ENCODE assay signal across 20 cellular contexts in genomic region chr11:123163621-123164020, GRCh38. TPM values are rescaled to one million over a fixed set of nuclear protein-coding genes. Genes with fewer than 3 reads are reported as not detected.
A peak's percentile ranks its signal among the peaks of the same experiment; 100 is the strongest.
DNase-seq lines count a peak whose midpoint lies in the region; ATAC-seq, FAIRE-seq and TF ChIP-seq lines count a peak whose summit lies in the region.
"Had no signal": no experiment of that assay in that cellular context is flagged by ENCODE, and none has a peak within 500 bp of the region (broad histone marks: within the 10 kb centered on the region; RNA-seq: fewer than 3 reads in every experiment).

No MANE protein-coding gene starts in this region.

- H3K4ac ChIP-seq in IMR-90 (ENCODE audit: low read depth, low read length) (peak overlapping the region; percentile 57; the same call in 1 of the 2 replicates), mesendoderm (ENCODE audit: low read depth, low read length) (no peak overlapping the region)

- CTCF ChIA-PET in Caco-2 (lab: Charles Lee) (interaction anchor here (0.6 to 5.1 kb wide), 5 partner anchors 24 to 98 kb away, joined by 3 to 79 read pairs (median 3); no protein-coding TSS in a partner anchor), IMR-90 (lab: Yijun Ruan, JAX) (interaction anchor here (0.6 to 2.5 kb wide), 4 partner anchors 23 to 89 kb away, joined by 3 to 7 read pairs (median 3); no protein-coding TSS in a partner anchor), K562 (lab: Yijun Ruan, JAX; ENCODE audit: low intra/inter-chr PET ratio) (no interaction called here)

- intact Hi-C loops in Caco-2 (cut with micrococcal nuclease; ENCODE audit: unreplicated experiment) = no loop called here
- intact Hi-C loops in IMR-90 (cut with micrococcal nuclease) = no loop called here
- intact Hi-C loops in K562 (cut with micrococcal nuclease) = no loop called here
- intact Hi-C loops in left ventricle myocardium superior (cut with micrococcal nuclease) = no loop called here

- H2AFZ ChIP-seq in IMR-90 (replicated peaks; ENCODE audit: low read length, poor library complexity) (no peak overlapping the region), K562 (ENCODE audit: low read depth, low read length) (no peak overlapping the region)

- peak overlapping the region; percentile 27; the same call in 1 of the 2 replicates for H4K91ac ChIP-seq in IMR-90 (ENCODE audit: insufficient read depth, low read depth, low read length)

- H3K79me1 ChIP-seq in IMR-90 (ENCODE audit: low read depth in 1 of 2, low read length in 2 of 2) = peaks cover 38 to 84% of the 10 kb centered on the region in 2 experiments
- peaks cover 13% of the 10 kb centered on the region for H3K79me1 ChIP-seq in mesendoderm (ENCODE audit: low read length)

- H4K5ac ChIP-seq in IMR-90 (ENCODE audit: low read depth, low read length) = 0 out of 2 replicates have a peak overlapping the region, but pooled peaks have one; percentile 15
- no peak overlapping the region for H4K5ac ChIP-seq in mesendoderm (ENCODE audit: low read length)

- TF ChIP-seq RAD21 in IMR-90 (IDR thresholded peaks at IDR 0.05; ENCODE audit: low read length) (0 out of 2 replicates have a peak, but pooled peaks have one; percentile 5), K562 (CRISPR knock-in tag; conservative IDR thresholded peaks at IDR 0.05 in 1 of 2, IDR thresholded peaks at IDR 0.05 in 1 of 2) (no peak)

- ATAC-seq in IMR-90 (ENCODE audit: low read depth) (no peak), K562 (peak; percentile 62; the same call in 2 of the 3 replicates), left ventricle myocardium superior (no peak), GM19455 (IDR thresholded peaks at IDR 0.05; ENCODE audit: unreplicated experiment) (no peak), GM18873 (IDR thresholded peaks at IDR 0.05; ENCODE audit: low FRiP score, unreplicated experiment) (no peak)
- ATAC-seq: heart right ventricle; stimulated activated naive CD8-positive, alpha-beta T cell treated with anti-CD3 and anti-CD28 coated beads, Interleukin-15, Interleukin-2, amounts not matched to agents 100 U/mL and 50 U/mL, for 24 hours had no signal

- H3K4me1 ChIP-seq in Caco-2 (no peaks in the 10 kb centered on the region), IMR-90 (ENCODE audit: control insufficient read depth, insufficient read depth, low read length) (peaks cover 37% of the 10 kb centered on the region), K562 (replicated peaks in 1 of 2; ENCODE audit: control insufficient read depth in 2 of 2, insufficient read depth in 2 of 2, low read length in 2 of 2) (no peaks in the 10 kb centered on the region), mesendoderm (ENCODE audit: control insufficient read depth, low read depth, low read length) (peaks cover 10% of the 10 kb centered on the region)

- dilution Hi-C loops in IMR-90 (cut with HindIII; ENCODE audit: low sequenced_read_pairs, unreplicated experiment) = no loop called here

- H3K79me2 ChIP-seq in K562 (ENCODE audit: control insufficient read depth, insufficient read depth, low read length) = no peaks in the 10 kb centered on the region
- H3K79me2 ChIP-seq in mesendoderm (ENCODE audit: control insufficient read depth, insufficient read depth, low read length) = no peaks in the 10 kb centered on the region

- H3K9me3 Mint-ChIP-seq in Caco-2 (ENCODE audit: unreplicated experiment) = no peaks in the 10 kb centered on the region
- H3K9me3 Mint-ChIP-seq: activated naive CD4-positive, alpha-beta T cell treated with anti-CD3 and anti-CD28 coated beads for 36 hours had no signal

- H3K4me3 ChIP-seq in Caco-2 (ENCODE audit: low read depth, low read length) = no peak overlapping the region
- H3K4me3 ChIP-seq in IMR-90 (ENCODE audit: insufficient read depth, low read depth, low read length) = no peak overlapping the region
- H3K4me3 ChIP-seq in K562 = no peak overlapping the region
- H3K4me3 ChIP-seq in mesendoderm (ENCODE audit: low read length) = no peak overlapping the region
- H3K4me3 ChIP-seq: esophagus squamous epithelium, heart right ventricle, sigmoid colon, upper lobe of left lung had no signal

- H3K27me3 ChIP-seq in Caco-2 (replicated peaks; ENCODE audit: control insufficient read depth, insufficient read depth, low read length) (no peaks in the 10 kb centered on the region), IMR-90 (ENCODE audit: control insufficient read depth, insufficient read depth, low read length) (no peaks in the 10 kb centered on the region), K562 (ENCODE audit: control insufficient read depth in 2 of 2, insufficient read depth in 2 of 2, low read length in 2 of 2) (peaks cover 7 to 25% of the 10 kb centered on the region in 2 experiments; a peak in 3 of 5 replicates), mesendoderm (ENCODE audit: insufficient read depth, low read length, poor library complexity) (no peaks in the 10 kb centered on the region)
- H3K27me3 ChIP-seq: esophagus squamous epithelium, sigmoid colon, upper lobe of left lung had no signal

- H3K4me2 ChIP-seq in IMR-90 (ENCODE audit: low read depth, low read length) (no peak overlapping the region), K562 (ENCODE audit: insufficient read depth, low read length) (no peak overlapping the region), mesendoderm (ENCODE audit: low read length) (no peak overlapping the region)

- H3K9ac ChIP-seq in IMR-90 (ENCODE audit: low read depth, low read length) (no peak overlapping the region), K562 (ENCODE audit: insufficient read depth in 1 of 2, low read depth in 2 of 2, low read length in 2 of 2) (no peak overlapping the region), mesendoderm (ENCODE audit: low read length) (peak overlapping the region; percentile 24)

- no peak for TF ChIP-seq EP300 in K562 (IDR thresholded peaks at IDR 0.05; ENCODE audit: low read length)

- H3K9me1 ChIP-seq in IMR-90 (ENCODE audit: insufficient read depth, low read length) (peaks cover 44% of the 10 kb centered on the region), K562 (ENCODE audit: control insufficient read depth, insufficient read depth, low read length) (peaks cover 5% of the 10 kb centered on the region)

- in situ Hi-C loops in IMR-90 (cut with MboI; ENCODE audit: low sequenced_read_pairs) (no loop called here), K562 (cut with MboI) (no loop called here)

- H3K56ac ChIP-seq in IMR-90 (ENCODE audit: extremely low read depth, insufficient read depth, low read length) = no peak overlapping the region
- H3K56ac ChIP-seq in mesendoderm (ENCODE audit: low read length) = peak overlapping the region; percentile 57

- H3K4me1 Mint-ChIP-seq in Caco-2 (ENCODE audit: low read depth, unreplicated experiment) = peaks cover 10% of the 10 kb centered on the region

- DNase-seq in Caco-2 (no peak), IMR-90 (no peak), K562 (ENCODE audit: extremely low read depth in 1 of 4, low spot score in 3 of 4) (peak in 1 of 4 experiments; percentile 4), mesendoderm (no peak), left ventricle myocardium superior (no peak), hippocampal formation (lab: John Stamatoyannopoulos, UW) (no peak)
- DNase-seq: activated CD4-positive, alpha-beta T cell treated with anti-CD3 and anti-CD28 coated beads, Interleukin-2, amount 50 U/mL, for 48 hours; activated naive CD4-positive, alpha-beta T cell treated with anti-CD3 and anti-CD28 coated beads for 36 hours; activated T-cell treated with anti-CD3 and anti-CD28 coated beads, Interleukin-2, amount 50 U/mL, for 1 hour; esophagus squamous epithelium; heart right ventricle; mammary epithelial cell; NCI-H1436 treated with DMSO at 0.1 percent for 48 hours; sigmoid colon; stimulated activated naive CD8-positive, alpha-beta T cell treated with anti-CD3 and anti-CD28 coated beads, Interleukin-15, Interleukin-2, amounts not matched to agents 100 U/mL and 50 U/mL, for 24 hours; upper lobe of left lung had no signal

- H3K4me3 Mint-ChIP-seq in Caco-2 (ENCODE audit: unreplicated experiment) = no peak overlapping the region
- H3K4me3 Mint-ChIP-seq: activated naive CD4-positive, alpha-beta T cell treated with anti-CD3 and anti-CD28 coated beads for 36 hours had no signal

- TF ChIP-seq CTCF in Caco-2 (IDR thresholded peaks at IDR 0.05; ENCODE audit: insufficient read depth in 1 of 2, low read depth in 1 of 2, low read length in 1 of 2, severe bottlenecking in 1 of 2, unreplicated experiment in 1 of 2) = peak; percentile 34 to 67
- TF ChIP-seq CTCF in IMR-90 (conservative IDR thresholded peaks at IDR 0.05; ENCODE audit: low read depth, low read length) = no peak
- TF ChIP-seq CTCF in K562 (IDR thresholded peaks at IDR 0.05 in 2 of 3, conservative IDR thresholded peaks at IDR 0.05 in 1 of 3; ENCODE audit: insufficient read depth in 2 of 3, low read depth in 1 of 3, low read length in 3 of 3) = peak; percentile 22 to 32 (median 32); a peak in 3 of 6 replicates

- H3K36me3 ChIP-seq in Caco-2 (ENCODE audit: control insufficient read depth, insufficient read depth, low read length) = no peaks in the 10 kb centered on the region
- peaks cover 34% of the 10 kb centered on the region for H3K36me3 ChIP-seq in IMR-90 (ENCODE audit: control insufficient read depth, insufficient read depth, low read length)
- H3K36me3 ChIP-seq in K562 (ENCODE audit: control insufficient read depth, insufficient read depth, low read length) = no peaks in the 10 kb centered on the region
- no peaks in the 10 kb centered on the region for H3K36me3 ChIP-seq in mesendoderm (ENCODE audit: control insufficient read depth, insufficient read depth, low read length)
- H3K36me3 ChIP-seq: esophagus squamous epithelium, heart right ventricle, sigmoid colon, upper lobe of left lung had no signal

- H3K27ac ChIP-seq in IMR-90 (ENCODE audit: insufficient read depth, low read length) (peak overlapping the region; percentile 41; the same call in 1 of the 2 replicates), K562 (ENCODE audit: extremely low read depth, low read depth, low read length) (no peak overlapping the region), mesendoderm (ENCODE audit: low read depth, low read length) (no peak overlapping the region)
- H3K27ac ChIP-seq: esophagus squamous epithelium, heart right ventricle had no signal

- TF ChIP-seq POLR2A in IMR-90 (IDR thresholded peaks at IDR 0.05; ENCODE audit: low read depth, low read length) (no peak), K562 (conservative IDR thresholded peaks at IDR 0.05) (no peak)

- peak overlapping the region; percentile 26; the same call in 1 of the 2 replicates for H2BK120ac ChIP-seq in IMR-90 (ENCODE audit: low read depth, low read length)
- no peak overlapping the region for H2BK120ac ChIP-seq in mesendoderm (ENCODE audit: low read depth, low read length)

- H2AK5ac ChIP-seq in IMR-90 (ENCODE audit: low read depth, low read length) (peak overlapping the region; percentile 61), mesendoderm (ENCODE audit: low read length) (no peak overlapping the region)

- POLR2A ChIA-PET in Caco-2 (lab: Charles Lee) = interaction anchor here (0.6 kb wide), 2 partner anchors 84 to 103 kb away, joined by 3 read pairs; no protein-coding TSS in a partner anchor
- POLR2A ChIA-PET in IMR-90 (lab: Charles Lee; ENCODE audit: unreplicated experiment) = interaction anchor here (0.6 kb wide), 1 partner anchor 16 kb away, joined by 3 read pairs; no protein-coding TSS in a partner anchor
- POLR2A ChIA-PET in K562 (lab: Yijun Ruan, JAX) = no interaction called here

- FAIRE-seq in K562 (lab: Jason Lieb, UNC) = peak; percentile 74
- FAIRE-seq: GM12891, islet of Langerhans had no signal

- no peaks in the 10 kb centered on the region for H3K9me3 ChIP-seq in Caco-2
- no peaks in the 10 kb centered on the region for H3K9me3 ChIP-seq in IMR-90 (ENCODE audit: control insufficient read depth, insufficient read depth, low read length)
- no peaks in the 10 kb centered on the region for H3K9me3 ChIP-seq in K562 (replicated peaks; ENCODE audit: control insufficient read depth, insufficient read depth, low read depth, low read length)
- H3K9me3 ChIP-seq: esophagus squamous epithelium, heart right ventricle, sigmoid colon, upper lobe of left lung had no signal

- H3K14ac ChIP-seq in IMR-90 (replicated peaks; ENCODE audit: low read depth, low read length) = peak overlapping the region; percentile 53; the same call in 1 of the 2 replicates

- peak overlapping the region; percentile 7 for H2BK5ac ChIP-seq in IMR-90 (ENCODE audit: low read depth, low read length, poor library complexity, severe bottlenecking)
- H2BK5ac ChIP-seq in mesendoderm (ENCODE audit: low read length) = no peak overlapping the region

- H3K18ac ChIP-seq in IMR-90 (ENCODE audit: low read depth, low read length) (peak overlapping the region; percentile 55; the same call in 1 of the 2 replicates), mesendoderm (ENCODE audit: low read length) (peak overlapping the region; percentile 61)

- peak overlapping the region; percentile 20; the same call in 1 of the 2 replicates for H3K23ac ChIP-seq in IMR-90 (ENCODE audit: low read depth, low read length)
- H3K23ac ChIP-seq in mesendoderm (ENCODE audit: low read length) = no peak overlapping the region

- no CpG with 5 or more reads among the region's 4 CpGs for whole genome bisulfite sequencing in IMR-90 (ENCODE audit: extremely low coverage in 2 of 2, insufficient read length in 1 of 2), 2 experiments
- WGBS in K562 (ENCODE audit: insufficient coverage, low coverage, missing lambda C conversion rate) = 0% methylated on average over 4 of the region's 4 CpGs
- WGBS in mesendoderm (ENCODE audit: extremely low coverage, insufficient coverage, low lambda C conversion rate) = no CpG with 5 or more reads among the region's 4 CpGs

- no peak overlapping the region for H3K27ac Mint-ChIP-seq in Caco-2 (ENCODE audit: unreplicated experiment)
- H3K27ac Mint-ChIP-seq: activated naive CD4-positive, alpha-beta T cell treated with anti-CD3 and anti-CD28 coated beads for 36 hours had no signal

- peaks cover 15% of the 10 kb centered on the region for H3K36me3 Mint-ChIP-seq in Caco-2 (ENCODE audit: insufficient read depth, unreplicated experiment)

- BruUV-seq in Caco-2 (replicated peaks; lab: Mats Ljungman, UMichigan) (no TSS peak), IMR-90 (replicated peaks; lab: Mats Ljungman, UMichigan) (no TSS peak), K562 (replicated peaks; lab: Mats Ljungman, UMichigan) (no TSS peak)

- 0 out of 2 replicates have a peak overlapping the region, but pooled peaks have one; percentile 14 for H2BK20ac ChIP-seq in IMR-90 (ENCODE audit: low read depth, low read length)

- peaks cover 25% of the 10 kb centered on the region for H4K20me1 ChIP-seq in IMR-90 (ENCODE audit: insufficient read depth, low read length)
- no peaks in the 10 kb centered on the region; the same call in 1 of the 2 replicates for H4K20me1 ChIP-seq in K562 (replicated peaks; ENCODE audit: control insufficient read depth, insufficient read depth, low read length)

- no peaks in the 10 kb centered on the region for H3K27me3 Mint-ChIP-seq in Caco-2 (ENCODE audit: insufficient read depth, unreplicated experiment)

- H2BK15ac ChIP-seq in IMR-90 (ENCODE audit: low read depth, low read length) (no peak overlapping the region), mesendoderm (replicated peaks; ENCODE audit: low read depth) (no peak overlapping the region)

- peak overlapping the region; percentile 5 to 57; a peak in 3 of 4 replicates for H4K8ac ChIP-seq in IMR-90 (ENCODE audit: low read depth in 2 of 2, low read length in 2 of 2)
- H4K8ac ChIP-seq in mesendoderm (ENCODE audit: low read depth, low read length) = no peak overlapping the region

- no peak overlapping the region for H2AK9ac ChIP-seq in IMR-90 (replicated peaks; ENCODE audit: low read depth, low read length, poor library complexity)

RNA-seq across cellular contexts. Expression of gene CLMP, which starts 31.4 kb away (rescaled TPM):
- total RNA-seq in Caco-2 (2022) (44.0 and 58.9 TPM in 2 replicates), IMR-90 (2012; rRNA removed) (54.7 and 56.1 TPM in 2 replicates), K562 (2014; rRNA removed) (not detected in 2 replicates), K562 (2014; rRNA removed; fragmentation: Illumina TruSeq; extraction: Trizol) (not detected in 2 replicates), K562 (2015; rRNA removed; fragmentation: Illumina TruSeq; extraction: Trizol) (not detected in 2 replicates), K562 (2021) (0.02 and 0.49 TPM in 2 replicates), left ventricle myocardium superior (4.9 TPM)
- polyA plus RNA-seq in IMR-90 (2012; rRNA removed) (78.9 and 95.7 TPM in 2 replicates), K562 (2011; rRNA removed) (not detected in 2 replicates), K562 (2014; fragmentation: Illumina TruSeq; extraction: Trizol) (not detected in 2 replicates), K562 (2014; fragmentation: Nextera tagmentation; extraction: Ambion mirVana) (under 1 TPM; 0.03 to 0.15 TPM), K562 (2014; rRNA removed) (not detected in 2 replicates)
- polyA plus RNA-seq in IMR-90 (2012; cell fraction: cytosol; rRNA removed) = 50.5 and 121 TPM in 2 replicates
- polyA plus RNA-seq in IMR-90 (2012; cell fraction: nucleus; rRNA removed; ENCODE audit: low replicate concordance) = 20.7 and 92.9 TPM in 2 replicates
- total RNA-seq in K562 (2011; cell fraction: chromatin; rRNA removed; ENCODE audit: low replicate concordance) = not detected in 2 replicates
- not detected in 2 replicates for total RNA-seq in K562 (2011; cell fraction: nucleolus; rRNA removed)
- total RNA-seq in K562 (2011; cell fraction: nucleoplasm; rRNA removed) = not detected in 2 replicates
- not detected in 2 replicates for polyA plus RNA-seq in K562 (2011; cell fraction: cytosol; rRNA removed)
- polyA plus RNA-seq in K562 (2011; cell fraction: nucleus; rRNA removed) = not detected in 2 replicates
- 0.03 and 0.05 TPM in 2 replicates for polyA plus RNA-seq in K562 (2012)
- not detected in 2 replicates for polyA minus RNA-seq in K562 (2011; rRNA and poly(A)+ RNA removed)
- polyA minus RNA-seq in K562 (2011; cell fraction: cytosol; rRNA and poly(A)+ RNA removed) = not detected in 2 replicates
- polyA minus RNA-seq in K562 (2011; cell fraction: nucleus; rRNA and poly(A)+ RNA removed) = 0.13 TPM in 1 of 2 replicates, not detected in the other
- 35.1 TPM for polyA plus RNA-seq in mesendoderm (2013, experiment 1 of 2)
- 38.9 TPM for polyA plus RNA-seq in mesendoderm (2013, experiment 2 of 2)
